1 cellular context compared by ENCODE assay signal in the genomic region with DNA sequence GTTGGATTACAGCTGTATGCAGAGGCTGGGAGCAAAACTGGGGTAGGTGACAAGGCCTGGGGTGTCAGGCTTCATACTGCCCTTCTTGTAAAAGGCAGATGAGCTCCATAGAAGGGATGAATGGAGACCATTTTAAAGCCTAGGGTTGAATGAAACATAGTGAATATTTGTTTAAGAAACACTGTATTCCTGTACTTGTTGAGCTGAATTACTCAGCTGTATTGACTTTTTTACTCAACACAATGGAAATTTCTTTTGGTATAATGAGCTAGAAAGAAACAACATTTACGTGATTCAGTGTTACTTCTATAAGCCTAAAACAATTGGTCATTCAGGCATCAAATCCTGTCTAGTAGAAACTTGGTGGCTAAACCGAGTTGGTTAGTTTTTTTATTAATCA.
TF ChIP-seq lines count a peak whose summit lies in the region.

No MANE protein-coding gene starts in this region.

TF ChIP-seq in GM12878, 131 proteins besides CTCF, POLR2A, EP300 and RAD21:
- TF ChIP-seq TCF12 (IDR thresholded peaks at IDR 0.05; ENCODE audit: low read depth, low read length) (no peak), MEF2B (IDR thresholded peaks at IDR 0.05; ENCODE audit: partially characterized antibody, poor library complexity, severe bottlenecking) (no peak), CBX3 (IDR thresholded peaks at IDR 0.05; ENCODE audit: borderline replicate concordance, low read depth) (no peak), MYC (IDR thresholded peaks at IDR 0.05; ENCODE audit: insufficient read depth, insufficient read length, insufficient replicate concordance, low read length, severe bottlenecking) (no peak), SUZ12 (IDR thresholded peaks at IDR 0.05; ENCODE audit: unreplicated experiment) (no peak), EZH2 (IDR thresholded peaks at IDR 0.05; ENCODE audit: borderline replicate concordance, control insufficient read depth, low read depth, low read length) (no peak), ZNF622 (IDR thresholded peaks at IDR 0.05) (no peak), YBX1 (IDR thresholded peaks at IDR 0.05) (no peak), USF2 (IDR thresholded peaks at IDR 0.05; ENCODE audit: borderline replicate concordance, low read depth, low read length) (no peak), NFIC (IDR thresholded peaks at IDR 0.05; ENCODE audit: low read depth, low read length) (no peak), ATF2 (IDR thresholded peaks at IDR 0.05; ENCODE audit: low read length) (no peak), HCFC1 (IDR thresholded peaks at IDR 0.05; ENCODE audit: low read length) (no peak), RBBP5 (conservative IDR thresholded peaks at IDR 0.05) (no peak), RCOR1 (conservative IDR thresholded peaks at IDR 0.05; ENCODE audit: low read depth, low read length) (no peak), NFXL1 (IDR thresholded peaks at IDR 0.05; ENCODE audit: borderline replicate concordance) (no peak), SMC3 (IDR thresholded peaks at IDR 0.05; ENCODE audit: borderline replicate concordance, low read length) (no peak)
- TF ChIP-seq, protein P1, sequence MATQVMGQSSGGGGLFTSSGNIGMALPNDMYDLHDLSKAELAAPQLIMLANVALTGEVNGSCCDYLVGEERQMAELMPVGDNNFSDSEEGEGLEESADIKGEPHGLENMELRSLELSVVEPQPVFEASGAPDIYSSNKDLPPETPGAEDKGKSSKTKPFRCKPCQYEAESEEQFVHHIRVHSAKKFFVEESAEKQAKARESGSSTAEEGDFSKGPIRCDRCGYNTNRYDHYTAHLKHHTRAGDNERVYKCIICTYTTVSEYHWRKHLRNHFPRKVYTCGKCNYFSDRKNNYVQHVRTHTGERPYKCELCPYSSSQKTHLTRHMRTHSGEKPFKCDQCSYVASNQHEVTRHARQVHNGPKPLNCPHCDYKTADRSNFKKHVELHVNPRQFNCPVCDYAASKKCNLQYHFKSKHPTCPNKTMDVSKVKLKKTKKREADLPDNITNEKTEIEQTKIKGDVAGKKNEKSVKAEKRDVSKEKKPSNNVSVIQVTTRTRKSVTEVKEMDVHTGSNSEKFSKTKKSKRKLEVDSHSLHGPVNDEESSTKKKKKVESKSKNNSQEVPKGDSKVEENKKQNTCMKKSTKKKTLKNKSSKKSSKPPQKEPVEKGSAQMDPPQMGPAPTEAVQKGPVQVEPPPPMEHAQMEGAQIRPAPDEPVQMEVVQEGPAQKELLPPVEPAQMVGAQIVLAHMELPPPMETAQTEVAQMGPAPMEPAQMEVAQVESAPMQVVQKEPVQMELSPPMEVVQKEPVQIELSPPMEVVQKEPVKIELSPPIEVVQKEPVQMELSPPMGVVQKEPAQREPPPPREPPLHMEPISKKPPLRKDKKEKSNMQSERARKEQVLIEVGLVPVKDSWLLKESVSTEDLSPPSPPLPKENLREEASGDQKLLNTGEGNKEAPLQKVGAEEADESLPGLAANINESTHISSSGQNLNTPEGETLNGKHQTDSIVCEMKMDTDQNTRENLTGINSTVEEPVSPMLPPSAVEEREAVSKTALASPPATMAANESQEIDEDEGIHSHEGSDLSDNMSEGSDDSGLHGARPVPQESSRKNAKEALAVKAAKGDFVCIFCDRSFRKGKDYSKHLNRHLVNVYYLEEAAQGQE (IDR thresholded peaks at IDR 0.05; ENCODE audit: low read depth, low read length), result no peak
TF ChIP-seq in GM12878: peak in this region for 0.
